In the genomic region with DNA sequence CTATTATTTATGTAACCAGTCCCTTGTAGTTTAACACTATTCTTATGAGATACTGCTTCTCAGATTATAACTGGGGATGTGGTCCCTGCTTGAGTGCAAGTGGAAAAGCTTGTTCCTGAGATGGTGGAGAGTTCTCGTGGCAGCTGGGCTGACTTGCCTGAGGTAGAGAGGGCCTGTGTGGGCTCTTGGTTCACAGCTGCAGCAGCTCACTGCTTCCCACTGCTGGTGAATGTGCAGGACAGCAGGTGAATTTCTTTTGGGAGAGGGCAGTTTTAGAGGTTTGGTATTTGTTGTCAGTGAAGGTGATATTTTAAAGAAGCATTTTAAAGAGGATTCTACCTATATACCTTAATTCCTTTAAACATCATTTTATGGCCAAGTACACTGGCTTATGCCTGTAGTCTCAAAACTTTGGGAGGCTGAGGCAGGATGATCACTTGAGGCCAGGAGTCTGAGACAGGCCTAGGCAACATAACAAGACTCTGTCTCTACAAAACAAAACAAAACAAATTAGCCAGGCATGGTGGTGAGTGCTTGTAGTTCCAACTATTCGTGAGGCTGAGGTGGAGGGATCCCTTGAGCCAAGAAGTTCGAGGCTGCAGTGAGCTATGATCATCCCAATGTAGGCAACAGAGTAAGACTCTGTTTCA, we compare ENCODE assay signal across 9 cellular contexts.
A peak's percentile ranks its signal among the peaks of the same experiment; 100 is the strongest.
DNase-seq lines count a peak whose midpoint lies in the region; ATAC-seq and TF ChIP-seq lines count a peak whose summit lies in the region.
"Had no signal": no experiment of that assay in that cellular context is flagged by ENCODE, and none has a peak within 500 bp of the region (broad histone marks: within the 10 kb centered on the region; RNA-seq: fewer than 3 reads in every experiment).

No MANE protein-coding gene starts in this region.

- intact Hi-C loops in CD4-positive, alpha-beta T cell (cut with DNase I, micrococcal nuclease): loop anchor here (1.0 to 5.0 kb wide), 6 partner anchors 96 to 796 kb away; partner anchors contain the start of genes MTA3 (in 2 of the 2) and COX7A2L (in 1 of the 2)

- CTCF ChIA-PET in CD4-positive, alpha-beta T cell (lab: Charles Lee): interaction anchor here (0.6 to 2.3 kb wide), 9 partner anchors 9 to 794 kb away, joined by 3 to 8 read pairs (median 4); partner anchors contain the start of gene KCNG3

- peak; percentile 97 for ATAC-seq in CD4-positive, alpha-beta T cell (ENCODE audit: poor library complexity)
- ATAC-seq in GM19324 (IDR thresholded peaks at IDR 0.05; ENCODE audit: low FRiP score, unreplicated experiment): peak; percentile 72
- peak; percentile 81 for ATAC-seq in HG03460 (IDR thresholded peaks at IDR 0.05; ENCODE audit: unreplicated experiment)
- peak; percentile 86 for ATAC-seq in memory B cell (ENCODE audit: low read depth)

- no peaks in the 10 kb centered on the region for H3K27me3 ChIP-seq in CD4-positive, alpha-beta T cell (ENCODE audit: control insufficient read depth, insufficient read depth, low read length)

- H3K4me1 Mint-ChIP-seq in CD4-positive, alpha-beta T cell (ENCODE audit: low read depth): peaks cover 21% of the 10 kb centered on the region
- H3K4me1 Mint-ChIP-seq in memory B cell: peaks cover 11% of the 10 kb centered on the region

- no peak overlapping the region for H3K27ac ChIP-seq in CD4-positive, alpha-beta T cell (ENCODE audit: low read depth, low read length)

- no peaks in the 10 kb centered on the region for H3K9me3 Mint-ChIP-seq in CD4-positive, alpha-beta T cell
- H3K9me3 Mint-ChIP-seq in memory B cell: no peaks in the 10 kb centered on the region
- H3K9me3 Mint-ChIP-seq: dendritic cell treated with granulocyte-macrophage colony-stimulating factor and Interleukin-4, amounts not matched to agents 40 ng/mL and 50 ng/mL, for 4 days had no signal

- DNase-seq in CD4-positive, alpha-beta T cell: peak; percentile 29 to 67 (median 48)
- DNase-seq in NCI-H524 treated with DMSO at 0.1 percent for 48 hours (lab: John Stamatoyannopoulos, UW) (peak; percentile 10), memory B cell (ENCODE audit: low spot score in 2 of 2) (peak; percentile 49 to 59)
- DNase-seq in activated CD4-positive, alpha-beta T cell treated with anti-CD3 and anti-CD28 coated beads, Interleukin-2, amount 50 U/mL, for 24 hours (ENCODE audit: low read depth in 1 of 2, low spot score in 1 of 2): peak; percentile 30 to 52
- peak; percentile 27 for DNase-seq in effector CD4-positive, alpha-beta T cell
- DNase-seq in stimulated activated CD8-positive, alpha-beta memory T cell treated with anti-CD3 and anti-CD28 coated beads, Interleukin-2, amount 100 ng/mL, for 48 hours (ENCODE audit: low read depth in 2 of 2): peak; percentile 22 to 26

- H3K27me3 Mint-ChIP-seq in CD4-positive, alpha-beta T cell: no peaks in the 10 kb centered on the region
- H3K27me3 Mint-ChIP-seq in memory B cell: no peaks in the 10 kb centered on the region
- H3K27me3 Mint-ChIP-seq: dendritic cell treated with granulocyte-macrophage colony-stimulating factor and Interleukin-4, amounts not matched to agents 40 ng/mL and 50 ng/mL, for 4 days had no signal

- TF ChIP-seq CTCF in CD4-positive, alpha-beta T cell (IDR thresholded peaks at IDR 0.05): peak; percentile 92

- H3K27ac Mint-ChIP-seq in CD4-positive, alpha-beta T cell: peak overlapping the region; percentile 79
- H3K27ac Mint-ChIP-seq in memory B cell: peak overlapping the region; percentile 37
- H3K27ac Mint-ChIP-seq: dendritic cell treated with granulocyte-macrophage colony-stimulating factor and Interleukin-4, amounts not matched to agents 40 ng/mL and 50 ng/mL, for 4 days had no signal

- no peaks in the 10 kb centered on the region for H3K9me3 ChIP-seq in CD4-positive, alpha-beta T cell (ENCODE audit: control insufficient read depth, low read length)

- POLR2A ChIA-PET in CD4-positive, alpha-beta T cell (lab: Charles Lee): interaction anchor here (0.9 to 1.8 kb wide), 8 partner anchors 9 to 301 kb away, joined by 3 to 8 read pairs (median 4); partner anchors contain the start of gene KCNG3

- peaks cover 25% of the 10 kb centered on the region for H3K36me3 Mint-ChIP-seq in CD4-positive, alpha-beta T cell (ENCODE audit: low read depth)
- peaks cover 2% of the 10 kb centered on the region for H3K36me3 Mint-ChIP-seq in memory B cell

- no peak overlapping the region for H3K4me3 Mint-ChIP-seq in CD4-positive, alpha-beta T cell
- peak overlapping the region; percentile 16 for H3K4me3 Mint-ChIP-seq in memory B cell
- H3K4me3 Mint-ChIP-seq: dendritic cell treated with granulocyte-macrophage colony-stimulating factor and Interleukin-4, amounts not matched to agents 40 ng/mL and 50 ng/mL, for 4 days had no signal
